18 cellular contexts compared by ENCODE assay signal in the genomic region with DNA sequence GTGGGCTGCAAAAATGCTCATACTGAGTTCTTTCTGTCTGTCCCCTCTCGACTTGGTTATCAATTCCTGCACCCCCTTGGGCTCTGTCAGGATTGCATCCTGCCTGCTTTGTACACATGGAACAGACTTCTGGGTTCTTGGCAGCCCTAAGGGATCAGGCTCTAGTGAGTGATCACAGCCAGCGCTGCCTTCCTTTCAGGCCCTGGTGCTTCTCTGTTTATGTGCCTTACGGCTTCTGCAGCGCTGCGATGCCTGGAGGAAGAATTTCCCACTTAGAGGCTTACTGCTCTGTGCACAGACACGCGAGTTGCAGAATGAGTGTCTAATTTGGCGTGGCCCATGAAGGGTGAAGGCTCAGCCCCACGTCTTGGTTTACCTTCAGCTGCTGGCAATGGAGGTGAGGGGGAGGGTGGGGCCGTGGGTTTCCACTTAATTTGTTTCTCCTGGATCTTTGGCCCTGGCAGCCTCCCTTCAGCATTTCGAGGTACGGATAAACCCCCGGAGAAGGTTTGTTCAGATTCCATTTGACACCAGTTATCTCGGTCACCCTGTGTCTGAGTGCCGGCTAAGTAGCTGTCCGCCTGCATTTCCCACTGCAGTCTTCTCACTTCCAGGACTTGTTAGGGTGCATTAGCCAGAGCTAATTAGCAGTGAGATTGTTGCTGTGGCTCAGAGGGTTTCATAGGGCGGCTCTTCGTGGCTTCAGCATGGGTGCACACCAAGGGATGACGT.
"Had no signal": no experiment of that assay in that cellular context is flagged by ENCODE, and none has a peak within 500 bp of the region (broad histone marks: within the 10 kb centered on the region; RNA-seq: fewer than 3 reads in every experiment).

No MANE protein-coding gene starts in this region.

- H3K27me3 Mint-ChIP-seq: activated naive CD8-positive, alpha-beta T cell treated with anti-CD3 and anti-CD28 coated beads, Interleukin-2, amount 10 ng/mL, durations not matched to agents 7 days and 5 days had no signal

- H3K4me1 Mint-ChIP-seq: nephron had no signal

- H3K36me3 Mint-ChIP-seq: activated naive CD8-positive, alpha-beta T cell treated with anti-CD3 and anti-CD28 coated beads, Interleukin-2, amount 10 ng/mL, durations not matched to agents 7 days and 5 days; type B pancreatic cell had no signal

- H3K9me3 Mint-ChIP-seq: activated naive CD8-positive, alpha-beta T cell treated with anti-CD3 and anti-CD28 coated beads, Interleukin-2, amount 10 ng/mL, durations not matched to agents 7 days and 5 days had no signal

- DNase-seq: activated CD4-positive, alpha-beta T cell treated with anti-CD3 and anti-CD28 coated beads, Interleukin-2, amount 50 U/mL, for 1 hour; activated CD8-positive, alpha-beta memory T cell treated with anti-CD3 and anti-CD28 coated beads for 24 hours; activated naive CD8-positive, alpha-beta T cell treated with anti-CD3 and anti-CD28 coated beads, Interleukin-2, amount 10 ng/mL, durations not matched to agents 7 days and 5 days; anterior cingulate cortex; brain microvascular endothelial cell; cerebellar nuclear complex; effector memory CD4-positive, alpha-beta T cell; gastrocnemius medialis; psoas muscle; sigmoid colon; spleen; stimulated activated CD4-positive, alpha-beta T cell treated with anti-CD3 and anti-CD28 coated beads, Interleukin-1b, Interleukin-23, amount 100 ng/mL, for 48 hours; stimulated activated naive CD8-positive, alpha-beta T cell treated with anti-CD3 and anti-CD28 coated beads, Interleukin-15, amount 100 ng/mL, for 72 hours; SW 1271 had no signal

- H3K4me3 Mint-ChIP-seq: activated naive CD8-positive, alpha-beta T cell treated with anti-CD3 and anti-CD28 coated beads, Interleukin-2, amount 10 ng/mL, durations not matched to agents 7 days and 5 days; dendritic cell treated with granulocyte-macrophage colony-stimulating factor and Interleukin-4, amounts not matched to agents 40 ng/mL and 50 ng/mL, for 4 days; nephron; stimulated activated naive CD8-positive, alpha-beta T cell treated with anti-CD3 and anti-CD28 coated beads, Interleukin-15, amount 100 ng/mL, for 72 hours; type B pancreatic cell had no signal

- ATAC-seq: activated CD4-positive, CD25-positive, alpha-beta regulatory T cell treated with anti-CD3 and anti-CD28 coated beads, Interleukin-2, amount 50 U/mL, for 24 hours had no signal

- H3K27ac Mint-ChIP-seq: activated naive CD8-positive, alpha-beta T cell treated with anti-CD3 and anti-CD28 coated beads, Interleukin-2, amount 10 ng/mL, durations not matched to agents 7 days and 5 days; dendritic cell treated with granulocyte-macrophage colony-stimulating factor and Interleukin-4, amounts not matched to agents 40 ng/mL and 50 ng/mL, for 4 days; nephron; stimulated activated naive CD8-positive, alpha-beta T cell treated with anti-CD3 and anti-CD28 coated beads, Interleukin-15, amount 100 ng/mL, for 72 hours; type B pancreatic cell had no signal
